In the genomic region with DNA sequence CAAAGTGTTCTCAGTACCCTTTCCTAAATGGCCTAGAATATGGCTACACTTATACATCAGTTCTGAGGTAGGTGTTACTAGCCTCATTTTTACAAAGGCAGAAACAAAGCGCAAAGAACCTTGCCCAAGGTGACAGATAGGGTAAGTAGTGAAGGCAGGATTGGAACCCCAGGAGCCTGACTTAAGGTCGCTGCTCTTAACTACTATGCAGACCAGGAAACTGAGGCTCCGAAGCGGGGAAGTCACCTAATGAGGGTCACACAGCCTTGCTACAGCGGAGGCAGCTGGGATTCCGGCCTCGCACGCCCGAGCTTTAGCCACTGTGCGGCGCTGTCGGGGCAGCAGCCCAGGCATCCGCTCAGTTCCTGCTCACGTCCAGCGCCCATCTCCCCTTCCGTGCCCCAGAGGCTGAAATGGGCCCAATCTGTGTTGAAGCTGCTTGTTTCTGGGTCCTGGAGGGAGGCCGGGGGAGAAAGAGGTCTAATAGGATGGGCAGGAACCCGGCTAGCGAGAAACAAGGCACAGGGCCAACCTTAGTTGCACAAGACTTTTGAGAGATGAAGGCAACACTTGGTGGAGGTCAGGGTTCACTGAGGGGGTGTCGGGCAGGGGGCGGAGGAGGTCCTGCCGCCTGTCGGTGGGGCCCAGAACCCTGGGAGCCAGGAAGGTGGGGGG, we compare ENCODE assay signal across 8 cellular contexts. TPM values are rescaled to one million over a fixed set of nuclear protein-coding genes. Genes with fewer than 3 reads are reported as not detected.
DNase-seq lines count a peak whose midpoint lies in the region; ATAC-seq and TF ChIP-seq lines count a peak whose summit lies in the region.

No MANE protein-coding gene starts in this region.

- in situ Hi-C loops in G401 (cut with HindIII; ENCODE audit: low sequenced_read_pairs) = no loop called here

- 4 to 7% (median 4%) methylated on average over 12 to 23 of the region's 23 CpGs for WGBS in heart left ventricle, 4 donors

- H3K9me3 ChIP-seq in SK-N-MC (ENCODE audit: low read depth, low read length) (no peaks in the 10 kb centered on the region), heart left ventricle (no peaks in the 10 kb centered on the region)

- intact Hi-C loops in heart left ventricle (cut with DNase I) = loop anchor here in 3 of 10 donors (2.0 to 5.0 kb wide), 3 partner anchors 131 to 274 kb away; no protein-coding TSS in a partner anchor

- H3K9ac ChIP-seq in SK-N-MC (ENCODE audit: insufficient read length) = peak overlapping the region; percentile 82

- H3K36me3 ChIP-seq in H7 (replicated peaks; ENCODE audit: control insufficient read depth, insufficient read depth, low read length) (no peaks in the 10 kb centered on the region), SK-N-MC (ENCODE audit: insufficient read depth, low read length) (no peaks in the 10 kb centered on the region), heart left ventricle (no peaks in the 10 kb centered on the region)

- peak; percentile 88 for TF ChIP-seq CTCF in LNCaP clone FGC (IDR thresholded peaks at IDR 0.05; ENCODE audit: control insufficient read depth, extremely low read depth, insufficient read depth)
- TF ChIP-seq CTCF in heart left ventricle (IDR thresholded peaks at IDR 0.05) = peak; percentile 56 to 87 (median 70)

- H3K27me3 ChIP-seq in H7 (ENCODE audit: control insufficient read depth, insufficient read depth, low read length) (peaks cover 97% of the 10 kb centered on the region), heart left ventricle (peaks cover 36 to 98% (median 81%) of the 10 kb centered on the region in 9 donors)

- TF ChIP-seq POLR2A in heart left ventricle (IDR thresholded peaks at IDR 0.05) = no peak

- ATAC-seq in heart left ventricle = peak in 3 of 4 donors; percentile 37 to 53 (median 40)

- H3K27ac ChIP-seq in SK-N-MC (peak overlapping the region; percentile 56; the same call in 1 of the 2 replicates), heart left ventricle (peak overlapping the region in 6 of 12 donors; percentile 49 to 90 (median 70))

- peaks cover 4 to 65% (median 30%) of the 10 kb centered on the region in 12 donors for H3K4me1 ChIP-seq in heart left ventricle

- DNase-seq in G401 (ENCODE audit: low spot score) (peak; percentile 27), H7 (peak; percentile 93), LNCaP clone FGC (ENCODE audit: low read depth) (no peak), SK-N-MC (ENCODE audit: low read depth, low spot score) (no peak), heart left ventricle (peak; percentile 56 to 86 (median 65)), renal cortical epithelial cell (ENCODE audit: low read depth) (peak; percentile 35), putamen (ENCODE audit: low spot score) (no peak)
- DNase-seq in activated naive CD4-positive, alpha-beta T cell treated with anti-CD3 and anti-CD28 coated beads, Interleukin-2, amount 50 U/mL, for 16 hours = peak; percentile 78

- H3K4me3 ChIP-seq in H7 (ENCODE audit: insufficient read depth, low read depth, low read length) (peak overlapping the region; percentile 65), LNCaP clone FGC (ENCODE audit: low read depth, low read length) (peak overlapping the region; percentile 56), SK-N-MC (peak overlapping the region; percentile 97), heart left ventricle (peak overlapping the region; percentile 36 to 81 (median 70))

RNA-seq across cellular contexts. Expression of a gene that starts 1.4 kb away (rescaled TPM):
- 3.3 and 5.8 TPM in 2 replicates for total RNA-seq in G401 (2014; rRNA removed; shearing (Covaris generic))
- total RNA-seq in H7 (2014; rRNA removed; shearing (Covaris generic)) = 0.83 and 1.1 TPM in 2 replicates
- total RNA-seq in heart left ventricle = under 1 TPM in 5 of 9 donors, not detected in 4; 0.05 to 0.14 (median 0.12) TPM
- polyA plus RNA-seq in heart left ventricle = under 1 TPM; 0.01 to 0.04 TPM
- 0.15 TPM in 1 of 2 replicates, not detected in the other for total RNA-seq in renal cortical epithelial cell

RNA-seq across cellular contexts. Expression of a gene that starts 20.4 kb away (rescaled TPM):
- not detected in 2 replicates for total RNA-seq in G401 (2014; rRNA removed; shearing (Covaris generic))
- total RNA-seq in H7 (2014; rRNA removed; shearing (Covaris generic)) = 0.14 TPM in 1 of 2 replicates, not detected in the other
- total RNA-seq in heart left ventricle = not detected
- polyA plus RNA-seq in heart left ventricle = not detected
- not detected in 2 replicates for total RNA-seq in renal cortical epithelial cell

Comparison
In these comparisons a context has a peak if more than half of its experiments do, and no peak if none do; other contexts are left out.
1. DNase-seq: peak in G401 (single experiment), H7 (single experiment), activated naive CD4-positive, alpha-beta T cell treated with anti-CD3 and anti-CD28 coated beads, Interleukin-2, amount 50 U/mL, for 16 hours (single experiment), heart left ventricle (5 of 5) and renal cortical epithelial cell (single experiment); none in LNCaP clone FGC (single experiment), SK-N-MC (single experiment) and putamen (single experiment).
2. Peak in every context shown above with its lines, with median percentiles within 50 percentile points of each other: H3K4me3 ChIP-seq.